In genomic region chr12:22357531-22357930, GRCh38 we compare ENCODE assay signal across 27 cellular contexts.
"Had no signal": no experiment of that assay in that cellular context is flagged by ENCODE, and none has a peak within 500 bp of the region (broad histone marks: within the 10 kb centered on the region; RNA-seq: fewer than 3 reads in every experiment).

No MANE protein-coding gene starts in this region.

- DNase-seq: stimulated activated CD4-positive, alpha-beta T cell treated with anti-CD3 and anti-CD28 coated beads, Interleukin-2, amount 100 ng/mL, for 48 hours; stimulated activated CD4-positive, alpha-beta T cell treated with anti-CD3 and anti-CD28 coated beads, Interleukin-4, amount 100 ng/mL, for 1 hour; stimulated activated CD4-positive, alpha-beta T cell treated with anti-CD3 and anti-CD28 coated beads, Interleukin-4, amount 100 ng/mL, for 24 hours; stimulated activated CD4-positive, alpha-beta T cell treated with anti-CD3 and anti-CD28 coated beads, Interleukin-4, amount 100 ng/mL, for 4 hours; stimulated activated CD8-positive, alpha-beta memory T cell treated with anti-CD3 and anti-CD28 coated beads, Interleukin-4, amount 100 ng/mL, for 48 hours; stimulated activated naive B cell treated with anti-CD40 and anti-IgM and Interleukin-4, amounts not matched to agents 10 μg/mL and 1 μg/mL and 100 μg/mL, for 72 hours; stimulated activated naive CD4-positive, alpha-beta T cell; stimulated activated naive CD4-positive, alpha-beta T cell treated with Interleukin-2 at 50 U/mL for 16 hours; stimulated activated naive CD8-positive, alpha-beta T cell treated with anti-CD3 and anti-CD28 coated beads, Interleukin-15, amount 100 ng/mL, for 72 hours; stimulated activated naive CD8-positive, alpha-beta T cell treated with anti-CD3 and anti-CD28 coated beads, Interleukin-15, Interleukin-2, amounts not matched to agents 100 U/mL and 50 U/mL, for 24 hours; stomach; substantia nigra; testis; thyroid gland; tibial artery; transverse colon; trophoblast cell; upper lobe of left lung; upper lobe of right lung; uterus had no signal

- H3K36me3 ChIP-seq: stomach, suprapubic skin, thoracic aorta, thyroid gland, tibial artery, tibial nerve, transverse colon, upper lobe of left lung, upper lobe of right lung, uterus, vagina had no signal

- H3K27ac ChIP-seq: stomach, suprapubic skin, testis, thoracic aorta, thyroid gland, tibial artery, tibial nerve, transverse colon, upper lobe of left lung, upper lobe of right lung, uterus, vagina had no signal

- H3K4me3 ChIP-seq: stomach, suprapubic skin, testis, thoracic aorta, thyroid gland, tibial artery, tibial nerve, transverse colon, upper lobe of left lung, upper lobe of right lung, uterus, vagina had no signal

- H3K9me3 ChIP-seq: stomach, suprapubic skin, testis, thoracic aorta, thyroid gland, tibial artery, transverse colon, upper lobe of left lung, upper lobe of right lung, uterus, vagina had no signal

- H3K4me1 ChIP-seq: stomach, suprapubic skin, testis, thyroid gland, tibial artery, tibial nerve, transverse colon, upper lobe of left lung, upper lobe of right lung, uterus, vagina had no signal

- FAIRE-seq: urothelium cell line had no signal

- H3K27me3 ChIP-seq: stomach, suprapubic skin, testis, thyroid gland, tibial artery, tibial nerve, transverse colon, upper lobe of left lung, upper lobe of right lung, uterus, vagina had no signal

- ATAC-seq: stimulated activated effector memory CD8-positive, alpha-beta T cell treated with anti-CD3 and anti-CD28 coated beads, Interleukin-12 subunit alpha, Interleukin-12 subunit beta, amount 100 ng/mL, for 72 hours; stimulated activated memory B cell treated with anti-CD40 and anti-IgM and Interleukin-4, amounts not matched to agents 10 μg/mL and 1 μg/mL and 100 μg/mL, for 72 hours; stimulated activated naive B cell treated with anti-CD40 and anti-IgM and Interleukin-4, amounts not matched to agents 10 μg/mL and 1 μg/mL and 100 μg/mL, for 72 hours; stimulated activated naive CD8-positive, alpha-beta T cell treated with anti-CD3 and anti-CD28 coated beads, Interleukin-15, amount 100 ng/mL, for 72 hours; stimulated activated naive CD8-positive, alpha-beta T cell treated with anti-CD3 and anti-CD28 coated beads, Interleukin-15, Interleukin-2, amounts not matched to agents 100 U/mL and 50 U/mL, for 24 hours; upper lobe of right lung had no signal
